1 cellular context compared by ENCODE assay signal in the genomic region with DNA sequence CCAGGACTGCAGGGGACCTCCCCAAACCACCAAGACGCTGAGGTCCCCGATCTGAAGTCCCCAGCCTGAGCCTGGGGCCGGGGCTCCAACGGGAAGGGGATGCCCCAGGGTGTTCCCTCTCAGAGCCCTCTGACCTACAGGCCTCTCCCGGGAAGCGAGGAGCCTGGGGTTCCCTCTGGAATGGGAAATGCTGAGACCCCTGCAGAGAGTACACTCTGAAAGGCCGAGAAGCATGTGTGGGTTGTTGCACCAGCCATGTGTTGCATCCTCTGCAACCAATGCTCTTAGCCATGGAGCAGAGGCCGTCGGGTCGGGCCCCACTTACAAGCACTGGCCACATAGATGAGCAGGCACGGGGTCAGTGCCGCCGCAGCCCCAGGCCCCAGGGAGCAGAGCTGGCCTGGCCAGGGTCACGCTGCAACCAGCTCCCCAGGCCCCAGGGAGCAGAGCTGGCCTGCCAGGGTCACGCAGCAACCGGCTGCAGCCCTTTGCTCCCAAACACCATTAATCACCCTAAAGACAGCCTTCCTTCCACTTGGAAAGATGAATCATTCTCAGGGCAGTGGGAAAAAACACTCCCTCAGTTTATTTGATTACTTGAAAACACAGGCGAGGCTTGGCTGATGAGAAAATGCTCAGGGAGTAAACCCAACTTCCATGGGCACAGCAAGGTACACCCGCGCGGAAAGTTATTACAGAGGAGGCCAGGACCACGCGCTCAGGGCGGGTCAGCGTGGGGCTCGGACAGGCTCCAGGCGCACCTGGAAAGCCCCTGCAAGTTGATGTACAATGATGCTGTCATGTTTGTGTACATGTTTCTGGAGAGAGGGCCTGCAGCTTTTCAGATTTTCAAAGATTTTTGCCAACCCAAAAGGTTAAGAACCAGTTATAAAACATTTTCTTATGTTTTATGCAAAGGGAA.
TF ChIP-seq lines count a peak whose summit lies in the region.

No MANE protein-coding gene starts in this region.

TF ChIP-seq in HepG2, 621 proteins besides CTCF, POLR2A, EP300 and RAD21 (continued from another document and continues in another):
- TF ChIP-seq, protein P1, sequence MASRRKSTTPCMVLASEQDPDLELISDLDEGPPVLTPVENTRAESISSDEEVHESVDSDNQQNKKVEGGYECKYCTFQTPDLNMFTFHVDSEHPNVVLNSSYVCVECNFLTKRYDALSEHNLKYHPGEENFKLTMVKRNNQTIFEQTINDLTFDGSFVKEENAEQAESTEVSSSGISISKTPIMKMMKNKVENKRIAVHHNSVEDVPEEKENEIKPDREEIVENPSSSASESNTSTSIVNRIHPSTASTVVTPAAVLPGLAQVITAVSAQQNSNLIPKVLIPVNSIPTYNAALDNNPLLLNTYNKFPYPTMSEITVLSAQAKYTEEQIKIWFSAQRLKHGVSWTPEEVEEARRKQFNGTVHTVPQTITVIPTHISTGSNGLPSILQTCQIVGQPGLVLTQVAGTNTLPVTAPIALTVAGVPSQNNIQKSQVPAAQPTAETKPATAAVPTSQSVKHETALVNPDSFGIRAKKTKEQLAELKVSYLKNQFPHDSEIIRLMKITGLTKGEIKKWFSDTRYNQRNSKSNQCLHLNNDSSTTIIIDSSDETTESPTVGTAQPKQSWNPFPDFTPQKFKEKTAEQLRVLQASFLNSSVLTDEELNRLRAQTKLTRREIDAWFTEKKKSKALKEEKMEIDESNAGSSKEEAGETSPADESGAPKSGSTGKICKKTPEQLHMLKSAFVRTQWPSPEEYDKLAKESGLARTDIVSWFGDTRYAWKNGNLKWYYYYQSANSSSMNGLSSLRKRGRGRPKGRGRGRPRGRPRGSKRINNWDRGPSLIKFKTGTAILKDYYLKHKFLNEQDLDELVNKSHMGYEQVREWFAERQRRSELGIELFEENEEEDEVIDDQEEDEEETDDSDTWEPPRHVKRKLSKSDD (CRISPR knock-in tag; IDR thresholded peaks at IDR 0.05; ENCODE audit: low read depth): 0 out of 2 replicates have a peak, but pooled peaks have one; percentile 35
- TF ChIP-seq ELF1 (CRISPR knock-in tag; IDR thresholded peaks at IDR 0.05) (no peak), GATAD2A (CRISPR knock-in tag; IDR thresholded peaks at IDR 0.05) (peak; percentile 66), HDAC2 (CRISPR knock-in tag; IDR thresholded peaks at IDR 0.05) (no peak), GATA4 (IDR thresholded peaks at IDR 0.05; ENCODE audit: borderline replicate concordance, low read depth) (no peak), GLI4 (CRISPR knock-in tag; IDR thresholded peaks at IDR 0.05; ENCODE audit: borderline replicate concordance) (0 out of 2 replicates have a peak, but pooled peaks have one; percentile 44), HCFC1 (IDR thresholded peaks at IDR 0.05; ENCODE audit: low read depth, low read length) (no peak), ZFP36L2 (CRISPR knock-in tag; IDR thresholded peaks at IDR 0.05) (no peak), HNRNPLL (IDR thresholded peaks at IDR 0.05; ENCODE audit: low read depth, low read length, poor library complexity, severe bottlenecking) (no peak), ZNF205 (CRISPR knock-in tag; IDR thresholded peaks at IDR 0.05) (0 out of 2 replicates have a peak, but pooled peaks have one; percentile 22), SIN3B (IDR thresholded peaks at IDR 0.05; ENCODE audit: low read length) (no peak), ZNF556 (CRISPR knock-in tag; IDR thresholded peaks at IDR 0.05; ENCODE audit: borderline replicate concordance) (no peak), PHF21A (CRISPR knock-in tag; IDR thresholded peaks at IDR 0.05) (peak; percentile 22; the same call in 1 of the 2 replicates), ZNF367 (CRISPR knock-in tag; IDR thresholded peaks at IDR 0.05; ENCODE audit: borderline replicate concordance) (no peak), ZFP82 (CRISPR knock-in tag; IDR thresholded peaks at IDR 0.05; ENCODE audit: borderline replicate concordance) (no peak), TMF1 (CRISPR knock-in tag; IDR thresholded peaks at IDR 0.05; ENCODE audit: low read depth) (no peak), SOX13 (IDR thresholded peaks at IDR 0.05) (no peak), SOX13 (CRISPR knock-in tag; conservative IDR thresholded peaks at IDR 0.05 in 1 of 2, IDR thresholded peaks at IDR 0.05 in 1 of 2) (no peak), ZNF7 (CRISPR knock-in tag; IDR thresholded peaks at IDR 0.05) (no peak), ZNF230 (CRISPR knock-in tag; IDR thresholded peaks at IDR 0.05) (no peak), ZNF577 (CRISPR knock-in tag; IDR thresholded peaks at IDR 0.05; ENCODE audit: borderline replicate concordance, low read depth) (no peak), ZNF33B (CRISPR knock-in tag; IDR thresholded peaks at IDR 0.05) (no peak), ZBTB38 (CRISPR knock-in tag; IDR thresholded peaks at IDR 0.05) (peak; percentile 81), GFI1 (CRISPR knock-in tag; IDR thresholded peaks at IDR 0.05; ENCODE audit: borderline replicate concordance) (no peak), ZNF605 (CRISPR knock-in tag; IDR thresholded peaks at IDR 0.05) (0 out of 2 replicates have a peak, but pooled peaks have one; percentile 29)
- TF ChIP-seq, protein P2, sequence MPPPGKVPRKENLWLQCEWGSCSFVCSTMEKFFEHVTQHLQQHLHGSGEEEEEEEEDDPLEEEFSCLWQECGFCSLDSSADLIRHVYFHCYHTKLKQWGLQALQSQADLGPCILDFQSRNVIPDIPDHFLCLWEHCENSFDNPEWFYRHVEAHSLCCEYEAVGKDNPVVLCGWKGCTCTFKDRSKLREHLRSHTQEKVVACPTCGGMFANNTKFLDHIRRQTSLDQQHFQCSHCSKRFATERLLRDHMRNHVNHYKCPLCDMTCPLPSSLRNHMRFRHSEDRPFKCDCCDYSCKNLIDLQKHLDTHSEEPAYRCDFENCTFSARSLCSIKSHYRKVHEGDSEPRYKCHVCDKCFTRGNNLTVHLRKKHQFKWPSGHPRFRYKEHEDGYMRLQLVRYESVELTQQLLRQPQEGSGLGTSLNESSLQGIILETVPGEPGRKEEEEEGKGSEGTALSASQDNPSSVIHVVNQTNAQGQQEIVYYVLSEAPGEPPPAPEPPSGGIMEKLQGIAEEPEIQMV (CRISPR knock-in tag; IDR thresholded peaks at IDR 0.05; ENCODE audit: low read depth): no peak
- TF ChIP-seq, protein P3, sequence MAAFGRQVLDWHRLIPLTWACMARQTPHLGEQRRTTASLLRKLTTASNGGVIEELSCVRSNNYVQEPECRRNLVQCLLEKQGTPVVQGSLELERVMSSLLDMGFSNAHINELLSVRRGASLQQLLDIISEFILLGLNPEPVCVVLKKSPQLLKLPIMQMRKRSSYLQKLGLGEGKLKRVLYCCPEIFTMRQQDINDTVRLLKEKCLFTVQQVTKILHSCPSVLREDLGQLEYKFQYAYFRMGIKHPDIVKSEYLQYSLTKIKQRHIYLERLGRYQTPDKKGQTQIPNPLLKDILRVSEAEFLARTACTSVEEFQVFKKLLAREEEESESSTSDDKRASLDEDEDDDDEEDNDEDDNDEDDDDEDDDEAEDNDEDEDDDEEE (CRISPR knock-in tag; IDR thresholded peaks at IDR 0.05): no peak
- TF ChIP-seq, protein P4, sequence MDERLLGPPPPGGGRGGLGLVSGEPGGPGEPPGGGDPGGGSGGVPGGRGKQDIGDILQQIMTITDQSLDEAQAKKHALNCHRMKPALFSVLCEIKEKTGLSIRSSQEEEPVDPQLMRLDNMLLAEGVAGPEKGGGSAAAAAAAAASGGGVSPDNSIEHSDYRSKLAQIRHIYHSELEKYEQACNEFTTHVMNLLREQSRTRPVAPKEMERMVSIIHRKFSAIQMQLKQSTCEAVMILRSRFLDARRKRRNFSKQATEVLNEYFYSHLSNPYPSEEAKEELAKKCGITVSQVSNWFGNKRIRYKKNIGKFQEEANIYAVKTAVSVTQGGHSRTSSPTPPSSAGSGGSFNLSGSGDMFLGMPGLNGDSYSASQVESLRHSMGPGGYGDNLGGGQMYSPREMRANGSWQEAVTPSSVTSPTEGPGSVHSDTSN (CRISPR knock-in tag; IDR thresholded peaks at IDR 0.05): peak; percentile 68; the same call in 1 of the 2 replicates
- TF ChIP-seq, protein P5, sequence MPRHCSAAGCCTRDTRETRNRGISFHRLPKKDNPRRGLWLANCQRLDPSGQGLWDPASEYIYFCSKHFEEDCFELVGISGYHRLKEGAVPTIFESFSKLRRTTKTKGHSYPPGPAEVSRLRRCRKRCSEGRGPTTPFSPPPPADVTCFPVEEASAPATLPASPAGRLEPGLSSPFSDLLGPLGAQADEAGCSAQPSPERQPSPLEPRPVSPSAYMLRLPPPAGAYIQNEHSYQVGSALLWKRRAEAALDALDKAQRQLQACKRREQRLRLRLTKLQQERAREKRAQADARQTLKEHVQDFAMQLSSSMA (CRISPR knock-in tag; IDR thresholded peaks at IDR 0.05): 0 out of 2 replicates have a peak, but pooled peaks have one; percentile 2
- TF ChIP-seq, protein P6, sequence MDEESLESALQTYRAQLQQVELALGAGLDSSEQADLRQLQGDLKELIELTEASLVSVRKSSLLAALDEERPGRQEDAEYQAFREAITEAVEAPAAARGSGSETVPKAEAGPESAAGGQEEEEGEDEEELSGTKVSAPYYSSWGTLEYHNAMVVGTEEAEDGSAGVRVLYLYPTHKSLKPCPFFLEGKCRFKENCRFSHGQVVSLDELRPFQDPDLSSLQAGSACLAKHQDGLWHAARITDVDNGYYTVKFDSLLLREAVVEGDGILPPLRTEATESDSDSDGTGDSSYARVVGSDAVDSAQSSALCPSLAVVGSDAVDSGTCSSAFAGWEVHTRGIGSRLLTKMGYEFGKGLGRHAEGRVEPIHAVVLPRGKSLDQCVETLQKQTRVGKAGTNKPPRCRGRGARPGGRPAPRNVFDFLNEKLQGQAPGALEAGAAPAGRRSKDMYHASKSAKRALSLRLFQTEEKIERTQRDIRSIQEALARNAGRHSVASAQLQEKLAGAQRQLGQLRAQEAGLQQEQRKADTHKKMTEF (CRISPR knock-in tag; IDR thresholded peaks at IDR 0.05): 0 out of 2 replicates have a peak, but pooled peaks have one; percentile 69
- TF ChIP-seq, protein P7, sequence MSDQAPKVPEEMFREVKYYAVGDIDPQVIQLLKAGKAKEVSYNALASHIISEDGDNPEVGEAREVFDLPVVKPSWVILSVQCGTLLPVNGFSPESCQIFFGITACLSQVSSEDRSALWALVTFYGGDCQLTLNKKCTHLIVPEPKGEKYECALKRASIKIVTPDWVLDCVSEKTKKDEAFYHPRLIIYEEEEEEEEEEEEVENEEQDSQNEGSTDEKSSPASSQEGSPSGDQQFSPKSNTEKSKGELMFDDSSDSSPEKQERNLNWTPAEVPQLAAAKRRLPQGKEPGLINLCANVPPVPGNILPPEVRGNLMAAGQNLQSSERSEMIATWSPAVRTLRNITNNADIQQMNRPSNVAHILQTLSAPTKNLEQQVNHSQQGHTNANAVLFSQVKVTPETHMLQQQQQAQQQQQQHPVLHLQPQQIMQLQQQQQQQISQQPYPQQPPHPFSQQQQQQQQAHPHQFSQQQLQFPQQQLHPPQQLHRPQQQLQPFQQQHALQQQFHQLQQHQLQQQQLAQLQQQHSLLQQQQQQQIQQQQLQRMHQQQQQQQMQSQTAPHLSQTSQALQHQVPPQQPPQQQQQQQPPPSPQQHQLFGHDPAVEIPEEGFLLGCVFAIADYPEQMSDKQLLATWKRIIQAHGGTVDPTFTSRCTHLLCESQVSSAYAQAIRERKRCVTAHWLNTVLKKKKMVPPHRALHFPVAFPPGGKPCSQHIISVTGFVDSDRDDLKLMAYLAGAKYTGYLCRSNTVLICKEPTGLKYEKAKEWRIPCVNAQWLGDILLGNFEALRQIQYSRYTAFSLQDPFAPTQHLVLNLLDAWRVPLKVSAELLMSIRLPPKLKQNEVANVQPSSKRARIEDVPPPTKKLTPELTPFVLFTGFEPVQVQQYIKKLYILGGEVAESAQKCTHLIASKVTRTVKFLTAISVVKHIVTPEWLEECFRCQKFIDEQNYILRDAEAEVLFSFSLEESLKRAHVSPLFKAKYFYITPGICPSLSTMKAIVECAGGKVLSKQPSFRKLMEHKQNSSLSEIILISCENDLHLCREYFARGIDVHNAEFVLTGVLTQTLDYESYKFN (CRISPR knock-in tag; conservative IDR thresholded peaks at IDR 0.05): peak; percentile 59
- TF ChIP-seq, protein P8, sequence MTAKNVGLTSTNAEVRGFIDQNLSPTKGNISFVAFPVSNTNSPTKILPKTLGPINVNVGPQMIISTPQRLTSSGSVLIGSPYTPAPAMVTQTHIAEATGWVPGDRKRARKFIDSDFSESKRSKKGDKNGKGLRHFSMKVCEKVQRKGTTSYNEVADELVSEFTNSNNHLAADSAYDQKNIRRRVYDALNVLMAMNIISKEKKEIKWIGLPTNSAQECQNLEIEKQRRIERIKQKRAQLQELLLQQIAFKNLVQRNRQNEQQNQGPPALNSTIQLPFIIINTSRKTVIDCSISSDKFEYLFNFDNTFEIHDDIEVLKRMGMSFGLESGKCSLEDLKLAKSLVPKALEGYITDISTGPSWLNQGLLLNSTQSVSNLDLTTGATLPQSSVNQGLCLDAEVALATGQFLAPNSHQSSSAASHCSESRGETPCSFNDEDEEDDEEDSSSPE (CRISPR knock-in tag; IDR thresholded peaks at IDR 0.05): 0 out of 2 replicates have a peak, but pooled peaks have one; percentile 23
- TF ChIP-seq, protein P9, sequence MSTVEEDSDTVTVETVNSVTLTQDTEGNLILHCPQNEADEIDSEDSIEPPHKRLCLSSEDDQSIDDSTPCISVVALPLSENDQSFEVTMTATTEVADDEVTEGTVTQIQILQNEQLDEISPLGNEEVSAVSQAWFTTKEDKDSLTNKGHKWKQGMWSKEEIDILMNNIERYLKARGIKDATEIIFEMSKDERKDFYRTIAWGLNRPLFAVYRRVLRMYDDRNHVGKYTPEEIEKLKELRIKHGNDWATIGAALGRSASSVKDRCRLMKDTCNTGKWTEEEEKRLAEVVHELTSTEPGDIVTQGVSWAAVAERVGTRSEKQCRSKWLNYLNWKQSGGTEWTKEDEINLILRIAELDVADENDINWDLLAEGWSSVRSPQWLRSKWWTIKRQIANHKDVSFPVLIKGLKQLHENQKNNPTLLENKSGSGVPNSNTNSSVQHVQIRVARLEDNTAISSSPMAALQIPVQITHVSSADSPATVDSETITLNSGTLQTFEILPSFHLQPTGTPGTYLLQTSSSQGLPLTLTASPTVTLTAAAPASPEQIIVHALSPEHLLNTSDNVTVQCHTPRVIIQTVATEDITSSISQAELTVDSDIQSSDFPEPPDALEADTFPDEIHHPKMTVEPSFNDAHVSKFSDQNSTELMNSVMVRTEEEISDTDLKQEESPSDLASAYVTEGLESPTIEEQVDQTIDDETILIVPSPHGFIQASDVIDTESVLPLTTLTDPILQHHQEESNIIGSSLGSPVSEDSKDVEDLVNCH (CRISPR knock-in tag; IDR thresholded peaks at IDR 0.05): no peak
- TF ChIP-seq, protein P10, sequence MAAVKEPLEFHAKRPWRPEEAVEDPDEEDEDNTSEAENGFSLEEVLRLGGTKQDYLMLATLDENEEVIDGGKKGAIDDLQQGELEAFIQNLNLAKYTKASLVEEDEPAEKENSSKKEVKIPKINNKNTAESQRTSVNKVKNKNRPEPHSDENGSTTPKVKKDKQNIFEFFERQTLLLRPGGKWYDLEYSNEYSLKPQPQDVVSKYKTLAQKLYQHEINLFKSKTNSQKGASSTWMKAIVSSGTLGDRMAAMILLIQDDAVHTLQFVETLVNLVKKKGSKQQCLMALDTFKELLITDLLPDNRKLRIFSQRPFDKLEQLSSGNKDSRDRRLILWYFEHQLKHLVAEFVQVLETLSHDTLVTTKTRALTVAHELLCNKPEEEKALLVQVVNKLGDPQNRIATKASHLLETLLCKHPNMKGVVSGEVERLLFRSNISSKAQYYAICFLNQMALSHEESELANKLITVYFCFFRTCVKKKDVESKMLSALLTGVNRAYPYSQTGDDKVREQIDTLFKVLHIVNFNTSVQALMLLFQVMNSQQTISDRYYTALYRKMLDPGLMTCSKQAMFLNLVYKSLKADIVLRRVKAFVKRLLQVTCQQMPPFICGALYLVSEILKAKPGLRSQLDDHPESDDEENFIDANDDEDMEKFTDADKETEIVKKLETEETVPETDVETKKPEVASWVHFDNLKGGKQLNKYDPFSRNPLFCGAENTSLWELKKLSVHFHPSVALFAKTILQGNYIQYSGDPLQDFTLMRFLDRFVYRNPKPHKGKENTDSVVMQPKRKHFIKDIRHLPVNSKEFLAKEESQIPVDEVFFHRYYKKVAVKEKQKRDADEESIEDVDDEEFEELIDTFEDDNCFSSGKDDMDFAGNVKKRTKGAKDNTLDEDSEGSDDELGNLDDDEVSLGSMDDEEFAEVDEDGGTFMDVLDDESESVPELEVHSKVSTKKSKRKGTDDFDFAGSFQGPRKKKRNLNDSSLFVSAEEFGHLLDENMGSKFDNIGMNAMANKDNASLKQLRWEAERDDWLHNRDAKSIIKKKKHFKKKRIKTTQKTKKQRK (IDR thresholded peaks at IDR 0.05; ENCODE audit: low read length): no peak
